Comparison of ENCODE assay signal across 22 cellular contexts in the genomic region with DNA sequence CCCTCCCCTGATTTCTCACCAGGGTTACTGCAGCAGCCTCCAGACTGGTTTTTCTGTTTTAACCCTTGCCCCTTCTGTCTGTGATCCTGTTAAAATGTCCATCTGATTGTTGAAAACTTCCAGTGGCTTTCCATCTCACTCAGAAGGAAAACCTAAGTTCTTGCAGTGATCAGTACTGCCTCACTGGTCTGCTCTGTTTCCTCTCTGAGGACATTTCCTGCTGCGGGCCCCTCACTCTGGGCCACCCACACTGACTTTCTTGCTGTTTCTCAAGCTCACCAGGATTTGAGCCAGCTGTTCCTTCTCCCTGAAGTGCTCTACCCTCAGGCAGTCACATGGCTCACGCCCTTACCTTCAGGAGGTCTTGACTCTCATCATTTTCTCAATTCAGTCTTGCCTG. TPM values are rescaled to one million over a fixed set of nuclear protein-coding genes. Genes with fewer than 3 reads are reported as not detected.
DNase-seq lines count a peak whose midpoint lies in the region; ATAC-seq, FAIRE-seq and TF ChIP-seq lines count a peak whose summit lies in the region.
"Had no signal": no experiment of that assay in that cellular context is flagged by ENCODE, and none has a peak within 500 bp of the region (broad histone marks: within the 10 kb centered on the region; RNA-seq: fewer than 3 reads in every experiment).

No MANE protein-coding gene starts in this region.

- no peaks in the 10 kb centered on the region for H3K79me2 ChIP-seq in K562 (ENCODE audit: control insufficient read depth, insufficient read depth, low read length)

- no peaks in the 10 kb centered on the region for H4K20me1 ChIP-seq in K562 (replicated peaks; ENCODE audit: control insufficient read depth, insufficient read depth, low read length)

- no peak for DNase-seq in activated CD8-positive, alpha-beta T cell treated with anti-CD3 and anti-CD28 coated beads, Interleukin-2, amount 10 ng/mL, durations not matched to agents 7 days and 5 days
- no peak for DNase-seq in activated CD8-positive, alpha-beta T cell treated with anti-CD3 and anti-CD28 coated beads for 36 hours
- no peak for DNase-seq in K562 (ENCODE audit: extremely low read depth in 1 of 4, low spot score in 3 of 4)
- DNase-seq in mesenchymal stem cell = peak; percentile 51
- no peak for DNase-seq in CD4-positive, alpha-beta T cell
- no peak for DNase-seq in retina
- DNase-seq in CD8-positive, alpha-beta T cell = no peak
- DNase-seq: CD8-positive, alpha-beta memory T cell; MM.1S; NCI-H1105 treated with DMSO at 0.1 percent for 48 hours; NCI-H1930; NCI-H526 treated with DMSO at 0.1 percent for 48 hours; NK-92 treated with Interleukin-12 subunit alpha and Interleukin-12 subunit beta, amount 100 ng/mL, for 24 hours had no signal

- H3K23ac ChIP-seq in mesenchymal stem cell (ENCODE audit: low read length in 2 of 2) = no peak overlapping the region

- H3K4me3 ChIP-seq in K562 (no peak overlapping the region), mesenchymal stem cell (ENCODE audit: insufficient read depth in 1 of 2, low read depth in 1 of 2, low read length in 2 of 2) (no peak overlapping the region)
- H3K4me3 ChIP-seq in CD8-positive, alpha-beta T cell (ENCODE audit: low read depth, low read length) = no peak overlapping the region
- H3K4me3 ChIP-seq: GM23338, SJSA1 had no signal

- CTCF ChIA-PET in activated CD8-positive, alpha-beta T cell treated with anti-CD3 and anti-CD28 coated beads, Interleukin-2, amount 10 ng/mL, durations not matched to agents 7 days and 5 days (lab: Charles Lee) = interaction anchor here (1.2 kb wide), 1 partner anchor 12 kb away, joined by 3 read pairs; no protein-coding TSS in a partner anchor
- CTCF ChIA-PET in activated CD8-positive, alpha-beta T cell treated with anti-CD3 and anti-CD28 coated beads for 36 hours (lab: Charles Lee) = no interaction called here
- CTCF ChIA-PET in K562 (lab: Yijun Ruan, JAX; ENCODE audit: low intra/inter-chr PET ratio) = interaction anchor here (0.6 kb wide), 1 partner anchor 10 kb away, joined by 3 read pairs; no protein-coding TSS in a partner anchor
- CTCF ChIA-PET in CD4-positive, alpha-beta T cell (lab: Charles Lee) = no interaction called here
- CTCF ChIA-PET in CD8-positive, alpha-beta T cell (lab: Charles Lee) = interaction anchor here (1.1 to 1.6 kb wide), 2 partner anchors 11 to 80 kb away, joined by 3 read pairs; no protein-coding TSS in a partner anchor

- H3K9ac ChIP-seq in K562 (ENCODE audit: insufficient read depth in 1 of 2, low read depth in 2 of 2, low read length in 2 of 2) = no peak overlapping the region
- no peak overlapping the region for H3K9ac ChIP-seq in mesenchymal stem cell (ENCODE audit: low read length)
- H3K9ac ChIP-seq: KMS-11 had no signal

- H2BK120ac ChIP-seq in mesenchymal stem cell (ENCODE audit: low read depth, low read length) = no peak overlapping the region

- H3K4me2 ChIP-seq in K562 (ENCODE audit: insufficient read depth, low read length) (no peak overlapping the region), mesenchymal stem cell (ENCODE audit: low read length, poor library complexity, severe bottlenecking) (no peak overlapping the region)
- H3K4me2 ChIP-seq: GM23338, KMS-11 had no signal

- no peaks in the 10 kb centered on the region for H3K9me3 ChIP-seq in K562 (replicated peaks; ENCODE audit: control insufficient read depth, insufficient read depth, low read depth, low read length)
- H3K9me3 ChIP-seq in mesenchymal stem cell (ENCODE audit: control insufficient read depth, low read length) = no peaks in the 10 kb centered on the region
- H3K9me3 ChIP-seq in CD4-positive, alpha-beta T cell (ENCODE audit: control insufficient read depth, low read length) = no peaks in the 10 kb centered on the region
- H3K9me3 ChIP-seq in CD8-positive, alpha-beta T cell (ENCODE audit: low read length) = no peaks in the 10 kb centered on the region
- H3K9me3 ChIP-seq: SJSA1 had no signal

- no peaks in the 10 kb centered on the region for H3K27me3 Mint-ChIP-seq in activated CD8-positive, alpha-beta T cell treated with anti-CD3 and anti-CD28 coated beads, Interleukin-2, amount 10 ng/mL, durations not matched to agents 7 days and 5 days (ENCODE audit: low read depth)
- no peaks in the 10 kb centered on the region for H3K27me3 Mint-ChIP-seq in activated CD8-positive, alpha-beta T cell treated with anti-CD3 and anti-CD28 coated beads for 36 hours
- no peaks in the 10 kb centered on the region for H3K27me3 Mint-ChIP-seq in CD4-positive, alpha-beta T cell
- H3K27me3 Mint-ChIP-seq in CD8-positive, alpha-beta T cell (ENCODE audit: low read depth) = no peaks in the 10 kb centered on the region

- no TSS peak for BruUV-seq in K562 (replicated peaks; lab: Mats Ljungman, UMichigan)

- ATAC-seq in activated CD8-positive, alpha-beta T cell treated with anti-CD3 and anti-CD28 coated beads, Interleukin-2, amount 10 ng/mL, durations not matched to agents 7 days and 5 days = peak; percentile 23
- ATAC-seq in activated CD8-positive, alpha-beta T cell treated with anti-CD3 and anti-CD28 coated beads for 36 hours = no peak
- no peak for ATAC-seq in K562
- no peak for ATAC-seq in CD4-positive, alpha-beta T cell (ENCODE audit: poor library complexity)
- ATAC-seq in GM19463 (IDR thresholded peaks at IDR 0.05; ENCODE audit: unreplicated experiment) = no peak
- ATAC-seq in CD8-positive, alpha-beta T cell = no peak
- ATAC-seq: GM23338 had no signal

- TF ChIP-seq POLR2A in K562 (conservative IDR thresholded peaks at IDR 0.05) = no peak

- no peak for FAIRE-seq in K562 (lab: Jason Lieb, UNC)
- FAIRE-seq: GM12892 had no signal

- WGBS in K562 (ENCODE audit: insufficient coverage, low coverage, missing lambda C conversion rate) = 64% methylated on average over 2 of the region's 2 CpGs
- whole genome bisulfite sequencing in mesenchymal stem cell = 44% methylated on average over 2 of the region's 2 CpGs

- no peaks in the 10 kb centered on the region for H3K27me3 ChIP-seq in K562 (ENCODE audit: control insufficient read depth in 2 of 2, insufficient read depth in 2 of 2, low read length in 2 of 2)
- H3K27me3 ChIP-seq in mesenchymal stem cell (ENCODE audit: control insufficient read depth in 1 of 2, insufficient read depth in 1 of 2, low read length in 2 of 2) = no peaks in the 10 kb centered on the region
- no peaks in the 10 kb centered on the region for H3K27me3 ChIP-seq in CD4-positive, alpha-beta T cell (ENCODE audit: control insufficient read depth, insufficient read depth, low read length)
- no peaks in the 10 kb centered on the region for H3K27me3 ChIP-seq in CD8-positive, alpha-beta T cell (ENCODE audit: insufficient read depth, low read length)
- H3K27me3 ChIP-seq: SJSA1 had no signal

- H3K36me3 ChIP-seq in K562 (ENCODE audit: control insufficient read depth, insufficient read depth, low read length) (no peaks in the 10 kb centered on the region), mesenchymal stem cell (ENCODE audit: control insufficient read depth in 1 of 2, insufficient read depth in 2 of 2, low read depth in 1 of 2, low read length in 2 of 2) (no peaks in the 10 kb centered on the region)
- H3K36me3 ChIP-seq in CD8-positive, alpha-beta T cell (ENCODE audit: insufficient read depth, low read length) = no peaks in the 10 kb centered on the region
- H3K36me3 ChIP-seq: SJSA1 had no signal

- no peak overlapping the region for H2BK5ac ChIP-seq in mesenchymal stem cell (ENCODE audit: low read depth, low read length, poor library complexity, severe bottlenecking)

- H3K9me3 Mint-ChIP-seq in activated CD8-positive, alpha-beta T cell treated with anti-CD3 and anti-CD28 coated beads, Interleukin-2, amount 10 ng/mL, durations not matched to agents 7 days and 5 days (ENCODE audit: insufficient read depth) = no peaks in the 10 kb centered on the region
- H3K9me3 Mint-ChIP-seq in activated CD8-positive, alpha-beta T cell treated with anti-CD3 and anti-CD28 coated beads for 36 hours = no peaks in the 10 kb centered on the region
- H3K9me3 Mint-ChIP-seq in CD4-positive, alpha-beta T cell = no peaks in the 10 kb centered on the region
- no peaks in the 10 kb centered on the region for H3K9me3 Mint-ChIP-seq in CD8-positive, alpha-beta T cell
- H3K9me3 Mint-ChIP-seq: CD8-positive, alpha-beta memory T cell had no signal

- TF ChIP-seq RAD21 in K562 (CRISPR knock-in tag; conservative IDR thresholded peaks at IDR 0.05 in 1 of 2, IDR thresholded peaks at IDR 0.05 in 1 of 2) = no peak

- no peak overlapping the region for H3K27ac ChIP-seq in K562 (ENCODE audit: extremely low read depth, low read depth, low read length)
- H3K27ac ChIP-seq in mesenchymal stem cell (ENCODE audit: low read length, poor library complexity, severe bottlenecking) = no peak overlapping the region
- no peak overlapping the region for H3K27ac ChIP-seq in CD4-positive, alpha-beta T cell (ENCODE audit: low read depth, low read length)
- H3K27ac ChIP-seq in CD8-positive, alpha-beta T cell (ENCODE audit: low read depth, low read length) = no peak overlapping the region
- H3K27ac ChIP-seq: 22Rv1, KMS-11, RWPE1, SJSA1 had no signal

- peak overlapping the region; percentile 50 for H4K91ac ChIP-seq in mesenchymal stem cell (ENCODE audit: low read length)

- H3K4me1 ChIP-seq in K562 (replicated peaks in 1 of 2; ENCODE audit: control insufficient read depth in 2 of 2, insufficient read depth in 2 of 2, low read length in 2 of 2) (peaks cover 5 to 10% of the 10 kb centered on the region in 2 experiments; a peak in 4 of 5 replicates), mesenchymal stem cell (ENCODE audit: control insufficient read depth, insufficient read depth, low read depth, low read length) (peaks cover 2% of the 10 kb centered on the region)
- H3K4me1 ChIP-seq in CD8-positive, alpha-beta T cell (ENCODE audit: insufficient read depth, low read length) = no peaks in the 10 kb centered on the region

- no peaks in the 10 kb centered on the region for H3K9me1 ChIP-seq in K562 (ENCODE audit: control insufficient read depth, insufficient read depth, low read length)

- H3K27ac Mint-ChIP-seq in activated CD8-positive, alpha-beta T cell treated with anti-CD3 and anti-CD28 coated beads, Interleukin-2, amount 10 ng/mL, durations not matched to agents 7 days and 5 days = no peak overlapping the region
- H3K27ac Mint-ChIP-seq in activated CD8-positive, alpha-beta T cell treated with anti-CD3 and anti-CD28 coated beads for 36 hours = no peak overlapping the region
- H3K27ac Mint-ChIP-seq in CD4-positive, alpha-beta T cell = no peak overlapping the region
- no peak overlapping the region for H3K27ac Mint-ChIP-seq in CD8-positive, alpha-beta T cell
- H3K27ac Mint-ChIP-seq: B cell; CD8-positive, alpha-beta memory T cell; GM23338 had no signal

- no peaks in the 10 kb centered on the region for H3K79me1 ChIP-seq in mesenchymal stem cell (replicated peaks; ENCODE audit: low read length, poor library complexity, severe bottlenecking)

- no peak for TF ChIP-seq EP300 in K562 (IDR thresholded peaks at IDR 0.05; ENCODE audit: low read length)

- H2AFZ ChIP-seq in K562 (ENCODE audit: low read depth, low read length) (peak overlapping the region; percentile 47), mesenchymal stem cell (ENCODE audit: low read depth, low read length) (no peak overlapping the region)
- H2AFZ ChIP-seq: GM23338 had no signal

- H2BK12ac ChIP-seq in mesenchymal stem cell (ENCODE audit: low read length in 2 of 2) = peak overlapping the region in 1 of 2 experiments; percentile 11

- in situ Hi-C loops in K562 (cut with MboI) = no loop called here

- no peak for TF ChIP-seq CTCF in activated CD8-positive, alpha-beta T cell treated with anti-CD3 and anti-CD28 coated beads for 36 hours (IDR thresholded peaks at IDR 0.05)
- TF ChIP-seq CTCF in K562 (IDR thresholded peaks at IDR 0.05 in 2 of 3, conservative IDR thresholded peaks at IDR 0.05 in 1 of 3; ENCODE audit: insufficient read depth in 2 of 3, low read depth in 1 of 3, low read length in 3 of 3) = no peak
- no peak for TF ChIP-seq CTCF in CD4-positive, alpha-beta T cell (IDR thresholded peaks at IDR 0.05)
- no peak for TF ChIP-seq CTCF in CD8-positive, alpha-beta T cell (IDR thresholded peaks at IDR 0.05)

- no peak overlapping the region for H2BK15ac ChIP-seq in mesenchymal stem cell (ENCODE audit: low read depth, poor library complexity, severe bottlenecking)

- intact Hi-C loops in activated CD8-positive, alpha-beta T cell treated with anti-CD3 and anti-CD28 coated beads for 36 hours (cut with micrococcal nuclease) = no loop called here
- intact Hi-C loops in K562 (cut with micrococcal nuclease) = no loop called here
- intact Hi-C loops in CD4-positive, alpha-beta T cell (cut with DNase I, micrococcal nuclease) = no loop called here
- intact Hi-C loops in CD8-positive, alpha-beta T cell (cut with DNase I, micrococcal nuclease) = no loop called here

- H3K14ac ChIP-seq in mesenchymal stem cell (ENCODE audit: low read length in 2 of 2) = no peak overlapping the region

- no peak overlapping the region for H2AK5ac ChIP-seq in mesenchymal stem cell (ENCODE audit: low read length, severe bottlenecking)

- POLR2A ChIA-PET in activated CD8-positive, alpha-beta T cell treated with anti-CD3 and anti-CD28 coated beads, Interleukin-2, amount 10 ng/mL, durations not matched to agents 7 days and 5 days (lab: Charles Lee) = no interaction called here
- POLR2A ChIA-PET in activated CD8-positive, alpha-beta T cell treated with anti-CD3 and anti-CD28 coated beads for 36 hours (lab: Charles Lee) = interaction anchor here (0.6 to 2.5 kb wide), 4 partner anchors 10 to 686 kb away, joined by 3 to 8 read pairs (median 4); no protein-coding TSS in a partner anchor
- POLR2A ChIA-PET in K562 (lab: Yijun Ruan, JAX) = interaction anchor here (0.8 to 3.6 kb wide), 2 partner anchors 9 to 12 kb away, joined by 3 to 13 read pairs; no protein-coding TSS in a partner anchor
- POLR2A ChIA-PET in CD4-positive, alpha-beta T cell (lab: Charles Lee) = no interaction called here
- POLR2A ChIA-PET in CD8-positive, alpha-beta T cell (lab: Charles Lee) = no interaction called here

- H3K4ac ChIP-seq in mesenchymal stem cell (ENCODE audit: low read depth in 1 of 2, low read length in 2 of 2) = peak overlapping the region in 1 of 2 experiments; percentile 60

- peaks cover 5% of the 10 kb centered on the region for H3K4me1 Mint-ChIP-seq in activated CD8-positive, alpha-beta T cell treated with anti-CD3 and anti-CD28 coated beads, Interleukin-2, amount 10 ng/mL, durations not matched to agents 7 days and 5 days (ENCODE audit: low read depth)
- peaks cover 2% of the 10 kb centered on the region for H3K4me1 Mint-ChIP-seq in activated CD8-positive, alpha-beta T cell treated with anti-CD3 and anti-CD28 coated beads for 36 hours (ENCODE audit: low read depth)
- H3K4me1 Mint-ChIP-seq in CD4-positive, alpha-beta T cell (ENCODE audit: low read depth) = no peaks in the 10 kb centered on the region
- H3K4me1 Mint-ChIP-seq in CD8-positive, alpha-beta T cell (ENCODE audit: low read depth) = no peaks in the 10 kb centered on the region
- H3K4me1 Mint-ChIP-seq: B cell; CD8-positive, alpha-beta memory T cell; GM23338 had no signal

- no peak overlapping the region for H3K18ac ChIP-seq in mesenchymal stem cell (ENCODE audit: low read depth in 1 of 2, low read length in 2 of 2)

- peak overlapping the region; percentile 71 for H4K8ac ChIP-seq in mesenchymal stem cell (ENCODE audit: low read length)

- no peak overlapping the region for H3K4me3 Mint-ChIP-seq in activated CD8-positive, alpha-beta T cell treated with anti-CD3 and anti-CD28 coated beads, Interleukin-2, amount 10 ng/mL, durations not matched to agents 7 days and 5 days
- no peak overlapping the region for H3K4me3 Mint-ChIP-seq in activated CD8-positive, alpha-beta T cell treated with anti-CD3 and anti-CD28 coated beads for 36 hours
- no peak overlapping the region for H3K4me3 Mint-ChIP-seq in CD4-positive, alpha-beta T cell
- no peak overlapping the region for H3K4me3 Mint-ChIP-seq in CD8-positive, alpha-beta T cell
- H3K4me3 Mint-ChIP-seq: B cell; CD8-positive, alpha-beta memory T cell; GM23338 had no signal

- H3K36me3 Mint-ChIP-seq in activated CD8-positive, alpha-beta T cell treated with anti-CD3 and anti-CD28 coated beads, Interleukin-2, amount 10 ng/mL, durations not matched to agents 7 days and 5 days (ENCODE audit: low read depth) = no peaks in the 10 kb centered on the region
- no peaks in the 10 kb centered on the region for H3K36me3 Mint-ChIP-seq in activated CD8-positive, alpha-beta T cell treated with anti-CD3 and anti-CD28 coated beads for 36 hours (ENCODE audit: low read depth)
- H3K36me3 Mint-ChIP-seq in CD4-positive, alpha-beta T cell (ENCODE audit: low read depth) = no peaks in the 10 kb centered on the region
- H3K36me3 Mint-ChIP-seq in CD8-positive, alpha-beta T cell = no peaks in the 10 kb centered on the region

RNA-seq across cellular contexts. Expression of gene GRK7, which starts 1.7 kb away (rescaled TPM):
- not detected for total RNA-seq in activated CD8-positive, alpha-beta T cell treated with anti-CD3 and anti-CD28 coated beads, Interleukin-2, amount 10 ng/mL, durations not matched to agents 7 days and 5 days
- total RNA-seq in activated CD8-positive, alpha-beta T cell treated with anti-CD3 and anti-CD28 coated beads for 36 hours = under 1 TPM; 0.07 to 0.09 TPM
- not detected in 2 replicates for total RNA-seq in K562 (2011; cell fraction: chromatin; rRNA removed; ENCODE audit: low replicate concordance)
- total RNA-seq in K562 (2011; cell fraction: nucleolus; rRNA removed) = 0.17 TPM in 1 of 2 replicates, not detected in the other
- total RNA-seq in K562 (2011; cell fraction: nucleoplasm; rRNA removed) = not detected in 2 replicates
- total RNA-seq in K562 (2014; rRNA removed) (not detected in 2 replicates), K562 (2014; rRNA removed; fragmentation: Illumina TruSeq; extraction: Trizol) (0.04 TPM in 1 of 2 replicates, not detected in the other), K562 (2015; rRNA removed; fragmentation: Illumina TruSeq; extraction: Trizol) (0.08 TPM in 1 of 2 replicates, not detected in the other), K562 (2021) (0.04 TPM in 1 of 2 replicates, not detected in the other)
- polyA plus RNA-seq in K562 (2011; rRNA removed) (not detected in 2 replicates), K562 (2014; fragmentation: Illumina TruSeq; extraction: Trizol) (0.07 TPM in 1 of 2 replicates, not detected in the other), K562 (2014; fragmentation: Nextera tagmentation; extraction: Ambion mirVana) (under 1 TPM; 0.01 TPM), K562 (2014; rRNA removed) (0.04 and 0.08 TPM in 2 replicates)
- not detected in 2 replicates for polyA plus RNA-seq in K562 (2011; cell fraction: cytosol; rRNA removed)
- polyA plus RNA-seq in K562 (2011; cell fraction: nucleus; rRNA removed) = 0.07 TPM in 1 of 2 replicates, not detected in the other
- polyA plus RNA-seq in K562 (2012) = 0.04 TPM in 1 of 2 replicates, not detected in the other
- 0.06 TPM in 1 of 2 replicates, not detected in the other for polyA minus RNA-seq in K562 (2011; rRNA and poly(A)+ RNA removed)
- not detected in 2 replicates for polyA minus RNA-seq in K562 (2011; cell fraction: cytosol; rRNA and poly(A)+ RNA removed)
- polyA minus RNA-seq in K562 (2011; cell fraction: nucleus; rRNA and poly(A)+ RNA removed) = not detected in 2 replicates
- polyA plus RNA-seq in mesenchymal stem cell (2013, experiment 1 of 2) = not detected
- polyA plus RNA-seq in mesenchymal stem cell (2013, experiment 2 of 2) = not detected
- under 1 TPM; 0.19 to 0.22 TPM for total RNA-seq in CD4-positive, alpha-beta T cell
- total RNA-seq in CD8-positive, alpha-beta T cell = under 1 TPM in 1 of 2 experiments, not detected in 1; 0.16 TPM
- total RNA-seq: B cell; CD8-positive, alpha-beta memory T cell; GM23338; SJSA1 had no signal
- polyA plus RNA-seq: AG04450; CD8-positive, alpha-beta memory T cell; GM23338 had no signal

RNA-seq across cellular contexts. Expression of gene RNF7, which starts 26.8 kb away (rescaled TPM):
- total RNA-seq in activated CD8-positive, alpha-beta T cell treated with anti-CD3 and anti-CD28 coated beads, Interleukin-2, amount 10 ng/mL, durations not matched to agents 7 days and 5 days = 10 to 100 TPM; 58.5 to 61.2 TPM
- 10 to 100 TPM; 56.1 to 57.9 TPM for total RNA-seq in activated CD8-positive, alpha-beta T cell treated with anti-CD3 and anti-CD28 coated beads for 36 hours
- 14.2 and 22.7 TPM in 2 replicates for total RNA-seq in K562 (2011; cell fraction: chromatin; rRNA removed; ENCODE audit: low replicate concordance)
- total RNA-seq in K562 (2011; cell fraction: nucleolus; rRNA removed) = 17.0 TPM in 2 replicates
- 28.5 and 47.3 TPM in 2 replicates for total RNA-seq in K562 (2011; cell fraction: nucleoplasm; rRNA removed)
- total RNA-seq in K562 (2014; rRNA removed) (34.7 and 38.8 TPM in 2 replicates), K562 (2014; rRNA removed; fragmentation: Illumina TruSeq; extraction: Trizol) (80.0 and 80.5 TPM in 2 replicates), K562 (2015; rRNA removed; fragmentation: Illumina TruSeq; extraction: Trizol) (69.1 and 77.9 TPM in 2 replicates), K562 (2021) (94.5 and 96.7 TPM in 2 replicates)
- polyA plus RNA-seq in K562 (2011; rRNA removed) (74.7 and 111 TPM in 2 replicates), K562 (2014; fragmentation: Illumina TruSeq; extraction: Trizol) (65.0 and 68.9 TPM in 2 replicates), K562 (2014; fragmentation: Nextera tagmentation; extraction: Ambion mirVana) (100 to 1,000 TPM; 112 to 133 TPM), K562 (2014; rRNA removed) (74.5 and 81.9 TPM in 2 replicates)
- polyA plus RNA-seq in K562 (2011; cell fraction: cytosol; rRNA removed) = 51.2 and 88.5 TPM in 2 replicates
- 23.4 and 45.3 TPM in 2 replicates for polyA plus RNA-seq in K562 (2011; cell fraction: nucleus; rRNA removed)
- 77.6 and 88.6 TPM in 2 replicates for polyA plus RNA-seq in K562 (2012)
- 23.4 and 27.3 TPM in 2 replicates for polyA minus RNA-seq in K562 (2011; rRNA and poly(A)+ RNA removed)
- polyA minus RNA-seq in K562 (2011; cell fraction: cytosol; rRNA and poly(A)+ RNA removed) = 15.2 and 27.5 TPM in 2 replicates
- polyA minus RNA-seq in K562 (2011; cell fraction: nucleus; rRNA and poly(A)+ RNA removed) = 10.0 and 19.7 TPM in 2 replicates
- polyA plus RNA-seq in mesenchymal stem cell (2013, experiment 1 of 2) = 196 TPM
- polyA plus RNA-seq in mesenchymal stem cell (2013, experiment 2 of 2) = 206 TPM
- total RNA-seq in CD4-positive, alpha-beta T cell = 10 to 100 TPM; 60.7 to 65.7 TPM
- 10 to 100 TPM; 82.8 to 83.9 TPM for total RNA-seq in CD8-positive, alpha-beta T cell

Comparison
In these comparisons a context has a peak if more than half of its experiments do, and no peak if none do; other contexts are left out.
1. CTCF ChIA-PET loops: an anchor here in activated CD8-positive, alpha-beta T cell treated with anti-CD3 and anti-CD28 coated beads, Interleukin-2, amount 10 ng/mL, durations not matched to agents 7 days and 5 days (1.2 kb wide), K562 (0.6 kb wide) and CD8-positive, alpha-beta T cell (1.1 to 1.6 kb wide); none called in activated CD8-positive, alpha-beta T cell treated with anti-CD3 and anti-CD28 coated beads for 36 hours and CD4-positive, alpha-beta T cell.
2. POLR2A ChIA-PET loops: an anchor here in activated CD8-positive, alpha-beta T cell treated with anti-CD3 and anti-CD28 coated beads for 36 hours (0.6 to 2.5 kb wide) and K562 (0.8 to 3.6 kb wide); none called in activated CD8-positive, alpha-beta T cell treated with anti-CD3 and anti-CD28 coated beads, Interleukin-2, amount 10 ng/mL, durations not matched to agents 7 days and 5 days, CD4-positive, alpha-beta T cell and CD8-positive, alpha-beta T cell.